Comparison of ENCODE assay signal across 2 cellular contexts in the genomic region with DNA sequence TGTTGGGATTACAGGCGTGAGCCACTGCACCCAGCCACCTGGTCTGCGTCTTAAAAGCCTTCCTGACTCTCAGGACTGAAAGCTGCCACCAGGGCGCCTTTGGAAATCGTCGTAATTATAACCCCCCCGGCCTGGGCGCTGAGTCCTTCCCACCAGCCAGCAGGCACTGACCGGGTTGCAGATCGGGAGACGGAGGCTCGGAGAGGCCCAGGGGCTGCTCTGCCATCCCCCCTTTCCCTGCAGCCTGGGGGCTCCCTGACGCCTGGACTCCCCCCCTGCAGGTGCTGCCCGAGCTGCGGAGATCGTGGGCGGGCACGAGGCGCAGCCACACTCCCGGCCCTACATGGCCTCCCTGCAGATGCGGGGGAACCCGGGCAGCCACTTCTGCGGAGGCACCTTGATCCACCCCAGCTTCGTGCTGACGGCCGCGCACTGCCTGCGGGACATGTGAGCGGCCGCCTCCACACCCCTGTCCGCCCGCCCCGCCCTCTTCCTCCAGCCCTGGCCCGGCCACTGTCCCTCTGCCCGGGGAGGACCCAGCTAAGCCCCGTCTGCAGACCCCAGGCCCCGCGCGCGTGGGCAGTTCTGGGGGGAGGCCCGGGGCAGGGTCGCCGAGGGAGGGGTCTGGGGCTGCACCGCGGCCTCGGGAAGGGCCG.
TF ChIP-seq lines count a peak whose summit lies in the region.

No MANE protein-coding gene starts in this region.

TF ChIP-seq in Ishikawa, 13 proteins besides CTCF, POLR2A, EP300 and RAD21:
- TF ChIP-seq, protein P1, sequence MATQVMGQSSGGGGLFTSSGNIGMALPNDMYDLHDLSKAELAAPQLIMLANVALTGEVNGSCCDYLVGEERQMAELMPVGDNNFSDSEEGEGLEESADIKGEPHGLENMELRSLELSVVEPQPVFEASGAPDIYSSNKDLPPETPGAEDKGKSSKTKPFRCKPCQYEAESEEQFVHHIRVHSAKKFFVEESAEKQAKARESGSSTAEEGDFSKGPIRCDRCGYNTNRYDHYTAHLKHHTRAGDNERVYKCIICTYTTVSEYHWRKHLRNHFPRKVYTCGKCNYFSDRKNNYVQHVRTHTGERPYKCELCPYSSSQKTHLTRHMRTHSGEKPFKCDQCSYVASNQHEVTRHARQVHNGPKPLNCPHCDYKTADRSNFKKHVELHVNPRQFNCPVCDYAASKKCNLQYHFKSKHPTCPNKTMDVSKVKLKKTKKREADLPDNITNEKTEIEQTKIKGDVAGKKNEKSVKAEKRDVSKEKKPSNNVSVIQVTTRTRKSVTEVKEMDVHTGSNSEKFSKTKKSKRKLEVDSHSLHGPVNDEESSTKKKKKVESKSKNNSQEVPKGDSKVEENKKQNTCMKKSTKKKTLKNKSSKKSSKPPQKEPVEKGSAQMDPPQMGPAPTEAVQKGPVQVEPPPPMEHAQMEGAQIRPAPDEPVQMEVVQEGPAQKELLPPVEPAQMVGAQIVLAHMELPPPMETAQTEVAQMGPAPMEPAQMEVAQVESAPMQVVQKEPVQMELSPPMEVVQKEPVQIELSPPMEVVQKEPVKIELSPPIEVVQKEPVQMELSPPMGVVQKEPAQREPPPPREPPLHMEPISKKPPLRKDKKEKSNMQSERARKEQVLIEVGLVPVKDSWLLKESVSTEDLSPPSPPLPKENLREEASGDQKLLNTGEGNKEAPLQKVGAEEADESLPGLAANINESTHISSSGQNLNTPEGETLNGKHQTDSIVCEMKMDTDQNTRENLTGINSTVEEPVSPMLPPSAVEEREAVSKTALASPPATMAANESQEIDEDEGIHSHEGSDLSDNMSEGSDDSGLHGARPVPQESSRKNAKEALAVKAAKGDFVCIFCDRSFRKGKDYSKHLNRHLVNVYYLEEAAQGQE (IDR thresholded peaks at IDR 0.05; ENCODE audit: low read depth): no peak
- TF ChIP-seq MAX (IDR thresholded peaks at IDR 0.05): peak; percentile 92
- no peak for TF ChIP-seq TAF1 (IDR thresholded peaks at IDR 0.05; ENCODE audit: low read depth)
- TF ChIP-seq, protein P2, sequence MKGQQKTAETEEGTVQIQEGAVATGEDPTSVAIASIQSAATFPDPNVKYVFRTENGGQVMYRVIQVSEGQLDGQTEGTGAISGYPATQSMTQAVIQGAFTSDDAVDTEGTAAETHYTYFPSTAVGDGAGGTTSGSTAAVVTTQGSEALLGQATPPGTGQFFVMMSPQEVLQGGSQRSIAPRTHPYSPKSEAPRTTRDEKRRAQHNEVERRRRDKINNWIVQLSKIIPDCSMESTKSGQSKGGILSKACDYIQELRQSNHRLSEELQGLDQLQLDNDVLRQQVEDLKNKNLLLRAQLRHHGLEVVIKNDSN (IDR thresholded peaks at IDR 0.05): peak; percentile 25; the same call in 1 of the 2 replicates
- TF ChIP-seq ZBTB7A (IDR thresholded peaks at IDR 0.05; ENCODE audit: low read depth): no peak
- peak; percentile 36; the same call in 1 of the 2 replicates for TF ChIP-seq TCF12 (IDR thresholded peaks at IDR 0.05; ENCODE audit: low read depth)
- no peak for TF ChIP-seq CREB1 (IDR thresholded peaks at IDR 0.05; ENCODE audit: low read depth)

TF ChIP-seq in neural cell, 6 proteins besides CTCF, POLR2A, EP300 and RAD21 (continued from another document):
- TF ChIP-seq, protein P1 (IDR thresholded peaks at IDR 0.05; ENCODE audit: borderline replicate concordance): no peak
- no peak for TF ChIP-seq POLR2AphosphoS5 (IDR thresholded peaks at IDR 0.05)
- no peak for TF ChIP-seq MXI1 (conservative IDR thresholded peaks at IDR 0.05; ENCODE audit: poor library complexity, severe bottlenecking)
- no peak for TF ChIP-seq EZH2 (IDR thresholded peaks at IDR 0.05; ENCODE audit: borderline replicate concordance, insufficient read depth, low read length, poor library complexity, severe bottlenecking)
